Comparison of ENCODE assay signal across 2 cellular contexts in genomic region chr7:100673942-100674431, GRCh38.
TF ChIP-seq lines count a peak whose summit lies in the region.

No MANE protein-coding gene starts in this region.

TF ChIP-seq in SK-N-SH treated with all-trans-retinoic acid at 6 μM for 48 hours, 23 proteins besides CTCF, POLR2A, EP300 and RAD21:
- TF ChIP-seq TSHZ2 (CRISPR knock-in tag; IDR thresholded peaks at IDR 0.05) (no peak; the same call in 1 of the 2 replicates), OSR1 (CRISPR knock-in tag; IDR thresholded peaks at IDR 0.05) (no peak), GLIS3 (CRISPR knock-in tag; IDR thresholded peaks at IDR 0.05) (no peak), TOX (CRISPR knock-in tag; IDR thresholded peaks at IDR 0.05; ENCODE audit: borderline replicate concordance) (no peak), ARNTL (CRISPR knock-in tag; IDR thresholded peaks at IDR 0.05; ENCODE audit: borderline replicate concordance, low read depth) (no peak), SNAI2 (CRISPR knock-in tag; IDR thresholded peaks at IDR 0.05) (no peak), ISL1 (CRISPR knock-in tag; IDR thresholded peaks at IDR 0.05) (no peak), PPARA (CRISPR knock-in tag; IDR thresholded peaks at IDR 0.05; ENCODE audit: borderline replicate concordance) (no peak), RARB (CRISPR knock-in tag; IDR thresholded peaks at IDR 0.05) (no peak), ESRRG (CRISPR knock-in tag; IDR thresholded peaks at IDR 0.05) (no peak), CSRNP3 (CRISPR knock-in tag; IDR thresholded peaks at IDR 0.05) (no peak), ZNF70 (CRISPR knock-in tag; IDR thresholded peaks at IDR 0.05) (no peak), CSDC2 (CRISPR knock-in tag; IDR thresholded peaks at IDR 0.05) (no peak), ZC3H10 (CRISPR knock-in tag; IDR thresholded peaks at IDR 0.05) (no peak), PATZ1 (CRISPR knock-in tag; IDR thresholded peaks at IDR 0.05; ENCODE audit: borderline replicate concordance) (no peak), ZNF8 (CRISPR knock-in tag; IDR thresholded peaks at IDR 0.05) (no peak), TCF4 (CRISPR knock-in tag; IDR thresholded peaks at IDR 0.05; ENCODE audit: borderline replicate concordance) (no peak)

TF ChIP-seq in HepG2, 621 proteins besides CTCF, POLR2A, EP300 and RAD21 (continues in another document):
- TF ChIP-seq ZNF281 (CRISPR knock-in tag; IDR thresholded peaks at IDR 0.05; ENCODE audit: borderline replicate concordance) (no peak), ZNF780A (CRISPR knock-in tag; IDR thresholded peaks at IDR 0.05) (0 out of 2 replicates have a peak, but pooled peaks have one; percentile 58), ZNF230 (CRISPR knock-in tag; IDR thresholded peaks at IDR 0.05) (0 out of 2 replicates have a peak, but pooled peaks have one; percentile 22), E2F1 (CRISPR knock-in tag; IDR thresholded peaks at IDR 0.05) (no peak), ZNF354B (CRISPR knock-in tag; IDR thresholded peaks at IDR 0.05) (no peak), ZIK1 (CRISPR knock-in tag; IDR thresholded peaks at IDR 0.05; ENCODE audit: borderline replicate concordance, low read depth) (0 out of 2 replicates have a peak, but pooled peaks have one; percentile 4), LRRFIP1 (CRISPR knock-in tag; conservative IDR thresholded peaks at IDR 0.05) (no peak), SALL1 (CRISPR knock-in tag; IDR thresholded peaks at IDR 0.05) (no peak), KLF9 (CRISPR knock-in tag; IDR thresholded peaks at IDR 0.05; ENCODE audit: low read depth) (no peak), ZBTB10 (CRISPR knock-in tag; IDR thresholded peaks at IDR 0.05; ENCODE audit: borderline replicate concordance) (0 out of 2 replicates have a peak, but pooled peaks have one; percentile 15), ZC3H13 (CRISPR knock-in tag; IDR thresholded peaks at IDR 0.05) (0 out of 2 replicates have a peak, but pooled peaks have one; percentile 43), REL (CRISPR knock-in tag; conservative IDR thresholded peaks at IDR 0.05) (0 out of 2 replicates have a peak, but pooled peaks have one; percentile 52), MYC (CRISPR knock-in tag; IDR thresholded peaks at IDR 0.05; ENCODE audit: borderline replicate concordance) (no peak), MIXL1 (CRISPR knock-in tag; IDR thresholded peaks at IDR 0.05) (no peak), ATRX (CRISPR knock-in tag; IDR thresholded peaks at IDR 0.05; ENCODE audit: borderline replicate concordance) (no peak), ZBTB40 (IDR thresholded peaks at IDR 0.05) (no peak), ZBTB40 (CRISPR knock-in tag; IDR thresholded peaks at IDR 0.05) (peak; percentile 6; the same call in 1 of the 2 replicates), ATF2 (CRISPR knock-in tag; IDR thresholded peaks at IDR 0.05) (no peak), SAFB2 (CRISPR knock-in tag; IDR thresholded peaks at IDR 0.05; ENCODE audit: borderline replicate concordance, low read depth) (0 out of 2 replicates have a peak, but pooled peaks have one; percentile 3), ZBTB20 (CRISPR knock-in tag; IDR thresholded peaks at IDR 0.05; ENCODE audit: borderline replicate concordance, low read depth) (no peak), ZNF605 (CRISPR knock-in tag; IDR thresholded peaks at IDR 0.05) (no peak), IKZF5 (CRISPR knock-in tag; IDR thresholded peaks at IDR 0.05) (no peak), ZNF720 (CRISPR knock-in tag; IDR thresholded peaks at IDR 0.05) (no peak), NFYC (CRISPR knock-in tag; IDR thresholded peaks at IDR 0.05) (no peak), HES4 (CRISPR knock-in tag; IDR thresholded peaks at IDR 0.05; ENCODE audit: borderline replicate concordance) (no peak), ZNF558 (CRISPR knock-in tag; IDR thresholded peaks at IDR 0.05; ENCODE audit: borderline replicate concordance) (peak; percentile 19; the same call in 1 of the 2 replicates), SOX13 (IDR thresholded peaks at IDR 0.05) (no peak), SOX13 (CRISPR knock-in tag; conservative IDR thresholded peaks at IDR 0.05 in 1 of 2, IDR thresholded peaks at IDR 0.05 in 1 of 2) (no peak), SNAPC5 (CRISPR knock-in tag; IDR thresholded peaks at IDR 0.05; ENCODE audit: borderline replicate concordance) (no peak)
